Comparison of ENCODE assay signal across 25 cellular contexts in genomic region chr7:37332218-37333016, GRCh38.
A peak's percentile ranks its signal among the peaks of the same experiment; 100 is the strongest.
DNase-seq lines count a peak whose midpoint lies in the region; ATAC-seq and TF ChIP-seq lines count a peak whose summit lies in the region.
"Had no signal": no experiment of that assay in that cellular context is flagged by ENCODE, and none has a peak within 500 bp of the region (broad histone marks: within the 10 kb centered on the region; RNA-seq: fewer than 3 reads in every experiment).

No MANE protein-coding gene starts in this region.

- peaks cover 8% of the 10 kb centered on the region for H3K4me1 ChIP-seq in CD4-positive, CD25-positive, alpha-beta regulatory T cell (ENCODE audit: control insufficient read depth, insufficient read depth, low read length, poor library complexity, severe bottlenecking)
- peaks cover 40 to 47% of the 10 kb centered on the region in 2 experiments for H3K4me1 ChIP-seq in neutrophil (ENCODE audit: control insufficient read depth in 1 of 2, insufficient read depth in 1 of 2, low read depth in 1 of 2, low read length in 1 of 2)
- H3K4me1 ChIP-seq: Caco-2, neural progenitor cell had no signal

- ATAC-seq in activated CD4-positive, alpha-beta T cell treated with anti-CD3 and anti-CD28 coated beads for 36 hours = no peak
- no peak for ATAC-seq in CD4-positive, CD25-positive, alpha-beta regulatory T cell (ENCODE audit: low read depth in 2 of 2)
- ATAC-seq: K562, PC-3, upper lobe of right lung had no signal

- peaks cover 84% of the 10 kb centered on the region for H3K4me1 Mint-ChIP-seq in activated CD4-positive, alpha-beta T cell treated with anti-CD3 and anti-CD28 coated beads for 36 hours
- H3K4me1 Mint-ChIP-seq in CD4-positive, CD25-positive, alpha-beta regulatory T cell = peaks cover 42 to 96% (median 70%) of the 10 kb centered on the region in 4 donors
- H3K4me1 Mint-ChIP-seq in activated T-helper 1 cell treated with anti-CD3 and anti-CD28 coated beads, Interleukin-12 subunit alpha, Interleukin-12 subunit beta, Interleukin-2, Interleukin-4 antibody, amounts not matched to agents 30 ng/mL and 10 ng/mL and 1 ng/mL, durations not matched to agents 14 hours and 24 hours and 36 hours (ENCODE audit: low read depth) = peaks cover 75% of the 10 kb centered on the region
- peaks cover 11% of the 10 kb centered on the region for H3K4me1 Mint-ChIP-seq in glutamatergic neuron (ENCODE audit: low read depth, unreplicated experiment)

- CTCF ChIA-PET in activated CD4-positive, alpha-beta T cell treated with anti-CD3 and anti-CD28 coated beads for 36 hours (lab: Charles Lee) = interaction anchor here (0.5 to 1.5 kb wide), 5 partner anchors 10 to 1684 kb away, joined by 3 to 5 read pairs (median 4); no protein-coding TSS in a partner anchor

- no peak for DNase-seq in activated CD4-positive, alpha-beta T cell treated with anti-CD3 and anti-CD28 coated beads for 36 hours
- no peak for DNase-seq in activated CD4-positive, alpha-beta T cell treated with anti-CD3 and anti-CD28 coated beads, Interleukin-2, amount 50 U/mL, for 48 hours
- DNase-seq in CD4-positive, CD25-positive, alpha-beta regulatory T cell = no peak
- DNase-seq in activated T-helper 1 cell treated with anti-CD3 and anti-CD28 coated beads, Interleukin-12 subunit alpha, Interleukin-12 subunit beta, Interleukin-2, Interleukin-4 antibody, amounts not matched to agents 30 ng/mL and 10 ng/mL and 1 ng/mL, durations not matched to agents 14 hours and 24 hours and 36 hours (ENCODE audit: low spot score) = no peak
- DNase-seq in kidney tubule cell (ENCODE audit: low spot score) = no peak
- DNase-seq in HuH-7 (ENCODE audit: low spot score) = no peak
- no peak for DNase-seq in glutamatergic neuron
- DNase-seq: activated CD4-positive, alpha-beta T cell treated with anti-CD3 and anti-CD28 coated beads for 48 hours; activated naive CD4-positive, alpha-beta T cell treated with Interleukin-2 at 50 U/mL for 16 hours; brain microvascular endothelial cell; Caco-2; DMS79; effector memory CD4-positive, alpha-beta T cell; GF-D8; GOT3; MM.1S; NCI-H1417 treated with DMSO at 0.1 percent for 48 hours; NCI-H446; PC-3; posterior cingulate gyrus; SHP77 treated with DMSO at 0.1 percent for 48 hours; upper lobe of right lung had no signal

- H3K27me3 ChIP-seq in CD4-positive, CD25-positive, alpha-beta regulatory T cell (ENCODE audit: control insufficient read depth, insufficient read depth, low read length) = no peaks in the 10 kb centered on the region
- no peaks in the 10 kb centered on the region for H3K27me3 ChIP-seq in neutrophil
- H3K27me3 ChIP-seq: brain microvascular endothelial cell, neural progenitor cell, upper lobe of right lung had no signal

- POLR2A ChIA-PET in activated CD4-positive, alpha-beta T cell treated with anti-CD3 and anti-CD28 coated beads for 36 hours (lab: Charles Lee) = no interaction called here

- H3K4me3 Mint-ChIP-seq in activated CD4-positive, alpha-beta T cell treated with anti-CD3 and anti-CD28 coated beads for 36 hours = no peak overlapping the region
- H3K4me3 Mint-ChIP-seq in CD4-positive, CD25-positive, alpha-beta regulatory T cell = peak overlapping the region in 3 of 4 donors; percentile 1 to 42 (median 38)
- H3K4me3 Mint-ChIP-seq in activated T-helper 1 cell treated with anti-CD3 and anti-CD28 coated beads, Interleukin-12 subunit alpha, Interleukin-12 subunit beta, Interleukin-2, Interleukin-4 antibody, amounts not matched to agents 30 ng/mL and 10 ng/mL and 1 ng/mL, durations not matched to agents 14 hours and 24 hours and 36 hours = no peak overlapping the region
- no peak overlapping the region for H3K4me3 Mint-ChIP-seq in glutamatergic neuron (ENCODE audit: unreplicated experiment)
- H3K4me3 Mint-ChIP-seq: neural progenitor cell had no signal

- no peak for TF ChIP-seq CTCF in neutrophil (IDR thresholded peaks at IDR 0.05)
- no peak for TF ChIP-seq CTCF in glutamatergic neuron (IDR thresholded peaks at IDR 0.05; ENCODE audit: partially characterized antibody, unreplicated experiment)

- peak overlapping the region; percentile 40 for H3K27ac Mint-ChIP-seq in activated CD4-positive, alpha-beta T cell treated with anti-CD3 and anti-CD28 coated beads for 36 hours
- peak overlapping the region in 2 of 3 donors; percentile 9 to 62 for H3K27ac Mint-ChIP-seq in CD4-positive, CD25-positive, alpha-beta regulatory T cell
- H3K27ac Mint-ChIP-seq in activated T-helper 1 cell treated with anti-CD3 and anti-CD28 coated beads, Interleukin-12 subunit alpha, Interleukin-12 subunit beta, Interleukin-2, Interleukin-4 antibody, amounts not matched to agents 30 ng/mL and 10 ng/mL and 1 ng/mL, durations not matched to agents 14 hours and 24 hours and 36 hours = peak overlapping the region; percentile 14
- no peak overlapping the region for H3K27ac Mint-ChIP-seq in glutamatergic neuron (ENCODE audit: unreplicated experiment)
- H3K27ac Mint-ChIP-seq: neural progenitor cell had no signal

- peaks cover 16% of the 10 kb centered on the region for H3K9me3 Mint-ChIP-seq in activated CD4-positive, alpha-beta T cell treated with anti-CD3 and anti-CD28 coated beads for 36 hours (ENCODE audit: low read depth)
- H3K9me3 Mint-ChIP-seq in CD4-positive, CD25-positive, alpha-beta regulatory T cell = peaks cover 0 to 4% (median 0%) of the 10 kb centered on the region in 7 donors
- peaks cover 7% of the 10 kb centered on the region for H3K9me3 Mint-ChIP-seq in activated T-helper 1 cell treated with anti-CD3 and anti-CD28 coated beads, Interleukin-12 subunit alpha, Interleukin-12 subunit beta, Interleukin-2, Interleukin-4 antibody, amounts not matched to agents 30 ng/mL and 10 ng/mL and 1 ng/mL, durations not matched to agents 14 hours and 24 hours and 36 hours
- peaks cover 14% of the 10 kb centered on the region for H3K9me3 Mint-ChIP-seq in glutamatergic neuron (ENCODE audit: unreplicated experiment)

- peaks cover 17% of the 10 kb centered on the region for H3K36me3 ChIP-seq in CD4-positive, CD25-positive, alpha-beta regulatory T cell (ENCODE audit: control insufficient read depth, insufficient read depth, low read length)
- H3K36me3 ChIP-seq in neutrophil = no peaks in the 10 kb centered on the region
- H3K36me3 ChIP-seq: brain microvascular endothelial cell, neural progenitor cell, upper lobe of right lung had no signal

- H3K4me3 ChIP-seq in CD4-positive, CD25-positive, alpha-beta regulatory T cell (ENCODE audit: low read depth, low read length) = no peak overlapping the region
- no peak overlapping the region for H3K4me3 ChIP-seq in neutrophil (ENCODE audit: low read depth in 1 of 2, low read length in 1 of 2)
- H3K4me3 ChIP-seq: K562, neural progenitor cell, upper lobe of right lung had no signal

- intact Hi-C loops in activated CD4-positive, alpha-beta T cell treated with anti-CD3 and anti-CD28 coated beads for 36 hours (cut with DNase I, micrococcal nuclease) = no loop called here
- intact Hi-C loops in activated T-helper 1 cell treated with anti-CD3 and anti-CD28 coated beads, Interleukin-12 subunit alpha, Interleukin-12 subunit beta, Interleukin-2, Interleukin-4 antibody, amounts not matched to agents 30 ng/mL and 10 ng/mL and 1 ng/mL, durations not matched to agents 14 hours and 24 hours and 36 hours (cut with micrococcal nuclease) = no loop called here

- H3K9me3 ChIP-seq in CD4-positive, CD25-positive, alpha-beta regulatory T cell (ENCODE audit: control insufficient read depth in 2 of 2, low read length in 2 of 2) = no peaks in the 10 kb centered on the region
- no peaks in the 10 kb centered on the region for H3K9me3 ChIP-seq in neutrophil
- H3K9me3 ChIP-seq: Caco-2, upper lobe of right lung had no signal

- peaks cover 85% of the 10 kb centered on the region for H3K36me3 Mint-ChIP-seq in activated CD4-positive, alpha-beta T cell treated with anti-CD3 and anti-CD28 coated beads for 36 hours (ENCODE audit: low read depth)
- H3K36me3 Mint-ChIP-seq in CD4-positive, CD25-positive, alpha-beta regulatory T cell = peaks cover 64% of the 10 kb centered on the region
- H3K36me3 Mint-ChIP-seq in activated T-helper 1 cell treated with anti-CD3 and anti-CD28 coated beads, Interleukin-12 subunit alpha, Interleukin-12 subunit beta, Interleukin-2, Interleukin-4 antibody, amounts not matched to agents 30 ng/mL and 10 ng/mL and 1 ng/mL, durations not matched to agents 14 hours and 24 hours and 36 hours (ENCODE audit: low read depth) = peaks cover 57% of the 10 kb centered on the region
- H3K36me3 Mint-ChIP-seq in glutamatergic neuron (ENCODE audit: unreplicated experiment) = peaks cover 20% of the 10 kb centered on the region

- H3K27ac ChIP-seq in CD4-positive, CD25-positive, alpha-beta regulatory T cell (ENCODE audit: insufficient read depth, low read length, poor library complexity, severe bottlenecking) = no peak overlapping the region
- H3K27ac ChIP-seq in neutrophil = peak overlapping the region; percentile 76
- H3K27ac ChIP-seq: brain microvascular endothelial cell, neural progenitor cell had no signal

- no peaks in the 10 kb centered on the region for H3K27me3 Mint-ChIP-seq in activated CD4-positive, alpha-beta T cell treated with anti-CD3 and anti-CD28 coated beads for 36 hours
- no peaks in the 10 kb centered on the region for H3K27me3 Mint-ChIP-seq in CD4-positive, CD25-positive, alpha-beta regulatory T cell
- H3K27me3 Mint-ChIP-seq in activated T-helper 1 cell treated with anti-CD3 and anti-CD28 coated beads, Interleukin-12 subunit alpha, Interleukin-12 subunit beta, Interleukin-2, Interleukin-4 antibody, amounts not matched to agents 30 ng/mL and 10 ng/mL and 1 ng/mL, durations not matched to agents 14 hours and 24 hours and 36 hours (ENCODE audit: insufficient read depth) = no peaks in the 10 kb centered on the region
- H3K27me3 Mint-ChIP-seq in glutamatergic neuron (ENCODE audit: unreplicated experiment) = no peaks in the 10 kb centered on the region

Comparison
In these comparisons a context has a peak if more than half of its experiments do, and no peak if none do; other contexts are left out.
1. H3K4me3 Mint-ChIP-seq: peak in CD4-positive, CD25-positive, alpha-beta regulatory T cell (3 of 4); none in activated CD4-positive, alpha-beta T cell treated with anti-CD3 and anti-CD28 coated beads for 36 hours (single experiment), activated T-helper 1 cell treated with anti-CD3 and anti-CD28 coated beads, Interleukin-12 subunit alpha, Interleukin-12 subunit beta, Interleukin-2, Interleukin-4 antibody, amounts not matched to agents 30 ng/mL and 10 ng/mL and 1 ng/mL, durations not matched to agents 14 hours and 24 hours and 36 hours (single experiment) and glutamatergic neuron (single experiment).